In the genomic region with DNA sequence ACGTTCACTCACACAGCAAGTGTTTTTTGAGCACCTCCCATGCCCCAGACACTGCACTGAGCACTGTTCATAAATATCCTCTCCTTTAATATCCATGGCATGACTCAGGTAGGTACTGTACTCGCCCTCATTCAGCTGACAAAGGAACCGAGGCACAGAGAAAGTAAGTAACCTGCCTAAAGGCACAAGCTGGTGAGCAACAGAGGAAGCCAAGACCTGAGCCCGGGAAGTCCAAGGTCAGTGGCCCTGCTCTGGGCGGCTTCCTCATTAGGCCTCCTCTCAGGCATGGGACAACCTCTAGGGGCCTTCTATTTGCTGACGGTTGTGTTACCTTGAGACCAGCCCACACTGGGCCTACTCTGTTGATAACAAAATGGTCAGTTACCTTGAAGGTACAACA, we compare ENCODE assay signal across 22 cellular contexts. TPM values are rescaled to one million over a fixed set of nuclear protein-coding genes. Genes with fewer than 3 reads are reported as not detected.
DNase-seq lines count a peak whose midpoint lies in the region; ATAC-seq, FAIRE-seq and TF ChIP-seq lines count a peak whose summit lies in the region.
"Had no signal": no experiment of that assay in that cellular context is flagged by ENCODE, and none has a peak within 500 bp of the region (broad histone marks: within the 10 kb centered on the region; RNA-seq: fewer than 3 reads in every experiment).

No MANE protein-coding gene starts in this region.

- peaks cover 13% of the 10 kb centered on the region for H3K4me1 Mint-ChIP-seq in activated CD8-positive, alpha-beta memory T cell treated with anti-CD3 and anti-CD28 coated beads, Interleukin-2, amount 10 ng/mL, durations not matched to agents 7 days and 5 days
- peaks cover 27% of the 10 kb centered on the region for H3K4me1 Mint-ChIP-seq in nephron
- H3K4me1 Mint-ChIP-seq in stimulated activated naive B cell treated with anti-CD40 and anti-IgM and Interleukin-4, amounts not matched to agents 10 μg/mL and 1 μg/mL and 100 μg/mL, for 72 hours: peaks cover 21 to 30% of the 10 kb centered on the region in 2 donors

- H4K20me1 ChIP-seq in HepG2 (ENCODE audit: insufficient read depth, low read length): no peaks in the 10 kb centered on the region

- H3K9me3 Mint-ChIP-seq in activated CD8-positive, alpha-beta memory T cell treated with anti-CD3 and anti-CD28 coated beads, Interleukin-2, amount 10 ng/mL, durations not matched to agents 7 days and 5 days (ENCODE audit: low read depth): no peaks in the 10 kb centered on the region
- H3K9me3 Mint-ChIP-seq in nephron: no peaks in the 10 kb centered on the region
- H3K9me3 Mint-ChIP-seq in stimulated activated naive B cell treated with anti-CD40 and anti-IgM and Interleukin-4, amounts not matched to agents 10 μg/mL and 1 μg/mL and 100 μg/mL, for 72 hours: no peaks in the 10 kb centered on the region
- H3K9me3 Mint-ChIP-seq: CD8-positive, alpha-beta memory T cell had no signal

- TF ChIP-seq EP300 in HepG2 (IDR thresholded peaks at IDR 0.05; ENCODE audit: low read depth in 2 of 2, low read length in 2 of 2) (no peak), HepG2 (CRISPR knock-in tag; IDR thresholded peaks at IDR 0.05; ENCODE audit: borderline replicate concordance) (no peak)

- peaks cover 2% of the 10 kb centered on the region for H3K36me3 Mint-ChIP-seq in activated CD8-positive, alpha-beta memory T cell treated with anti-CD3 and anti-CD28 coated beads, Interleukin-2, amount 10 ng/mL, durations not matched to agents 7 days and 5 days
- no peaks in the 10 kb centered on the region for H3K36me3 Mint-ChIP-seq in nephron (ENCODE audit: low read depth)
- H3K36me3 Mint-ChIP-seq in stimulated activated naive B cell treated with anti-CD40 and anti-IgM and Interleukin-4, amounts not matched to agents 10 μg/mL and 1 μg/mL and 100 μg/mL, for 72 hours: peaks cover 11 to 35% of the 10 kb centered on the region in 2 donors

- FAIRE-seq in HepG2 (lab: Jason Lieb, UNC): peak; percentile 44
- FAIRE-seq: GM12891 had no signal

- no peaks in the 10 kb centered on the region for H3K9me3 ChIP-seq in HepG2 (ENCODE audit: low read length)
- H3K9me3 ChIP-seq in right lobe of liver: no peaks in the 10 kb centered on the region
- H3K9me3 ChIP-seq in esophagus squamous epithelium: no peaks in the 10 kb centered on the region
- H3K9me3 ChIP-seq: HAP-1 had no signal

- no peaks in the 10 kb centered on the region for H3K36me3 ChIP-seq in HepG2 (replicated peaks in 1 of 2; ENCODE audit: control insufficient read depth in 1 of 2, insufficient read depth in 2 of 2, low read length in 2 of 2)
- no peaks in the 10 kb centered on the region for H3K36me3 ChIP-seq in right lobe of liver
- no peaks in the 10 kb centered on the region for H3K36me3 ChIP-seq in esophagus squamous epithelium
- H3K36me3 ChIP-seq: HAP-1 had no signal

- no peaks in the 10 kb centered on the region for H3K27me3 Mint-ChIP-seq in activated CD8-positive, alpha-beta memory T cell treated with anti-CD3 and anti-CD28 coated beads, Interleukin-2, amount 10 ng/mL, durations not matched to agents 7 days and 5 days
- no peaks in the 10 kb centered on the region for H3K27me3 Mint-ChIP-seq in nephron (ENCODE audit: low read depth)
- H3K27me3 Mint-ChIP-seq in stimulated activated naive B cell treated with anti-CD40 and anti-IgM and Interleukin-4, amounts not matched to agents 10 μg/mL and 1 μg/mL and 100 μg/mL, for 72 hours: no peaks in the 10 kb centered on the region
- H3K27me3 Mint-ChIP-seq: CD8-positive, alpha-beta memory T cell had no signal

- peak; percentile 52 for DNase-seq in activated CD8-positive, alpha-beta memory T cell treated with anti-CD3 and anti-CD28 coated beads for 24 hours
- DNase-seq in activated CD8-positive, alpha-beta memory T cell treated with anti-CD3 and anti-CD28 coated beads, Interleukin-2, amount 10 ng/mL, durations not matched to agents 7 days and 5 days: no peak
- DNase-seq in HepG2 (ENCODE audit: low spot score) (peak; percentile 41), right lobe of liver (no peak), NCI-H226 (no peak), esophagus squamous epithelium (lab: John Stamatoyannopoulos, UW) (no peak)
- no peak for DNase-seq in stimulated activated naive B cell treated with anti-CD40 and anti-IgM and Interleukin-4, amounts not matched to agents 10 μg/mL and 1 μg/mL and 100 μg/mL, for 72 hours
- DNase-seq: 8988T; Calu3; CD8-positive, alpha-beta memory T cell; DMS153; KBM-7; MM.1S; NCI-H1048; NCI-H1436; NCI-H187 treated with DMSO at 0.1 percent for 48 hours; NCI-H2107; NCI-H510A had no signal

- no peak for TF ChIP-seq RAD21 in HepG2 (CRISPR knock-in tag; IDR thresholded peaks at IDR 0.05)

- no peak for ATAC-seq in activated CD8-positive, alpha-beta memory T cell treated with anti-CD3 and anti-CD28 coated beads, Interleukin-2, amount 10 ng/mL, durations not matched to agents 7 days and 5 days
- ATAC-seq in HepG2 (peak; percentile 94), right lobe of liver (no peak)
- no peak for ATAC-seq in stimulated activated naive B cell treated with anti-CD40 and anti-IgM and Interleukin-4, amounts not matched to agents 10 μg/mL and 1 μg/mL and 100 μg/mL, for 72 hours (replicated peaks)

- H3K27me3 ChIP-seq in HepG2 (ENCODE audit: control insufficient read depth in 1 of 2, insufficient read depth in 2 of 2, low read length in 2 of 2) (no peaks in the 10 kb centered on the region), right lobe of liver (no peaks in the 10 kb centered on the region), esophagus squamous epithelium (no peaks in the 10 kb centered on the region)

- CTCF ChIA-PET in activated CD8-positive, alpha-beta memory T cell treated with anti-CD3 and anti-CD28 coated beads, Interleukin-2, amount 10 ng/mL, durations not matched to agents 7 days and 5 days (lab: Charles Lee): interaction anchor here (1.2 kb wide), 1 partner anchor 12 kb away, joined by 3 read pairs; no protein-coding TSS in a partner anchor
- CTCF ChIA-PET in HepG2 (lab: Yijun Ruan, JAX; ENCODE audit: low intra/inter-chr PET ratio, low total read pairs): no interaction called here

- H3K4me1 ChIP-seq in HepG2 (ENCODE audit: insufficient read depth, low read length) (peaks cover 11% of the 10 kb centered on the region), right lobe of liver (no peaks in the 10 kb centered on the region), esophagus squamous epithelium (peaks cover 0 to 13% (median 4%) of the 10 kb centered on the region in 3 donors)
- H3K4me1 ChIP-seq: HAP-1 had no signal

- in situ Hi-C loops in HepG2 (cut with HindIII; ENCODE audit: extremely low pct_ligation_motif_present, low pct_unique_long_range_greater_than_20kb): no loop called here

- H3K4me2 ChIP-seq in HepG2 (ENCODE audit: low read depth, low read length): peak overlapping the region; percentile 52

- H3K9ac ChIP-seq in HepG2 (ENCODE audit: insufficient read depth, low read depth, low read length): no peak overlapping the region

- TF ChIP-seq POLR2A in HepG2 (IDR thresholded peaks at IDR 0.05; ENCODE audit: insufficient read depth in 1 of 2, low read depth in 2 of 2, low read length in 2 of 2) (no peak), right lobe of liver (IDR thresholded peaks at IDR 0.05) (no peak), esophagus squamous epithelium (IDR thresholded peaks at IDR 0.05) (no peak)

- intact Hi-C loops in HepG2 (cut with micrococcal nuclease; ENCODE audit: unreplicated experiment) (no loop called here), right lobe of liver (cut with DNase I) (no loop called here), esophagus squamous epithelium (cut with DNase I) (no loop called here)

- H3K27ac Mint-ChIP-seq in activated CD8-positive, alpha-beta memory T cell treated with anti-CD3 and anti-CD28 coated beads, Interleukin-2, amount 10 ng/mL, durations not matched to agents 7 days and 5 days: no peak overlapping the region
- H3K27ac Mint-ChIP-seq in nephron: peak overlapping the region in 2 of 3 experiments; percentile 32 to 57
- H3K27ac Mint-ChIP-seq in stimulated activated naive B cell treated with anti-CD40 and anti-IgM and Interleukin-4, amounts not matched to agents 10 μg/mL and 1 μg/mL and 100 μg/mL, for 72 hours: no peak overlapping the region
- H3K27ac Mint-ChIP-seq: CD8-positive, alpha-beta memory T cell had no signal

- POLR2A ChIA-PET in HepG2 (lab: Yijun Ruan, JAX): no interaction called here

- no peak overlapping the region for H3K4me3 Mint-ChIP-seq in activated CD8-positive, alpha-beta memory T cell treated with anti-CD3 and anti-CD28 coated beads, Interleukin-2, amount 10 ng/mL, durations not matched to agents 7 days and 5 days
- no peak overlapping the region for H3K4me3 Mint-ChIP-seq in nephron
- no peak overlapping the region for H3K4me3 Mint-ChIP-seq in stimulated activated naive B cell treated with anti-CD40 and anti-IgM and Interleukin-4, amounts not matched to agents 10 μg/mL and 1 μg/mL and 100 μg/mL, for 72 hours
- H3K4me3 Mint-ChIP-seq: CD8-positive, alpha-beta memory T cell had no signal

- no peak overlapping the region for H2AFZ ChIP-seq in HepG2 (ENCODE audit: low read length)

- TF ChIP-seq CTCF in HepG2 (CRISPR knock-in tag; IDR thresholded peaks at IDR 0.05) (no peak), right lobe of liver (IDR thresholded peaks at IDR 0.05) (no peak), nephron (IDR thresholded peaks at IDR 0.05; ENCODE audit: unreplicated experiment in 3 of 3) (no peak), esophagus squamous epithelium (IDR thresholded peaks at IDR 0.05) (no peak)

- no TSS peak for BruUV-seq in HepG2 (replicated peaks; lab: Mats Ljungman, UMichigan)

- 13% methylated on average over 4 of the region's 6 CpGs for WGBS in HepG2 (ENCODE audit: low lambda C conversion rate)
- WGBS in right lobe of liver (ENCODE audit: insufficient coverage, low coverage, low lambda C conversion rate, missing lambda C conversion rate): 79% methylated on average over 5 of the region's 6 CpGs
- WGBS in esophagus squamous epithelium, 2 donors: 81 to 94% methylated on average over 4 of the region's 6 CpGs

- peak overlapping the region; percentile 4 for H3K27ac ChIP-seq in HepG2 (ENCODE audit: extremely low read length, insufficient read depth, low read length)
- no peak overlapping the region for H3K27ac ChIP-seq in right lobe of liver
- no peak overlapping the region for H3K27ac ChIP-seq in esophagus squamous epithelium
- H3K27ac ChIP-seq: C4-2B had no signal

- no peaks in the 10 kb centered on the region for H3K79me2 ChIP-seq in HepG2 (ENCODE audit: insufficient read depth, low read length)

- H3K4me3 ChIP-seq in HepG2 (replicated peaks in 1 of 3; ENCODE audit: insufficient read depth in 1 of 3, low read depth in 2 of 3, low read length in 3 of 3): no peak overlapping the region
- H3K4me3 ChIP-seq in right lobe of liver: no peak overlapping the region
- H3K4me3 ChIP-seq in esophagus squamous epithelium: no peak overlapping the region
- H3K4me3 ChIP-seq: HAP-1 had no signal

RNA-seq across cellular contexts. Expression of gene EZH2, which starts 45.1 kb away (rescaled TPM):
- 100 to 1,000 TPM; 106 to 109 TPM for total RNA-seq in activated CD8-positive, alpha-beta memory T cell treated with anti-CD3 and anti-CD28 coated beads, Interleukin-2, amount 10 ng/mL, durations not matched to agents 7 days and 5 days
- total RNA-seq in HepG2 (2016; rRNA removed; fragmentation: Illumina TruSeq; extraction: Trizol) (30.4 and 34.3 TPM in 2 replicates), right lobe of liver (1 to 10 TPM; 1.2 to 4.2 (median 1.9) TPM), esophagus squamous epithelium (10 to 100 TPM in 3 of 4 donors, 1 to 10 TPM in 1; 6.2 to 22.3 (median 12.7) TPM)
- total RNA-seq in HepG2 (2016; cell fraction: cytosol; rRNA removed; fragmentation: Illumina TruSeq; extraction: Trizol; ENCODE audit: low read depth): 13.9 and 14.3 TPM in 2 replicates
- 29.1 and 32.6 TPM in 2 replicates for total RNA-seq in HepG2 (2016; cell fraction: insoluble cytoplasmic fraction; rRNA removed; fragmentation: Illumina TruSeq; extraction: Trizol)
- total RNA-seq in HepG2 (2016; cell fraction: membrane; rRNA removed; fragmentation: Illumina TruSeq; extraction: Trizol): 15.3 and 18.4 TPM in 2 replicates
- 42.5 and 46.2 TPM in 2 replicates for total RNA-seq in HepG2 (2016; cell fraction: nucleus; rRNA removed; fragmentation: Illumina TruSeq; extraction: Trizol)
- polyA plus RNA-seq in HepG2 (2011; rRNA removed): 18.2 and 26.0 TPM in 2 replicates
- 8.4 and 9.7 TPM in 2 replicates for polyA plus RNA-seq in HepG2 (2011; cell fraction: cytosol; rRNA removed)
- polyA plus RNA-seq in HepG2 (2011; cell fraction: nucleus; rRNA removed): 45.8 and 55.1 TPM in 2 replicates
- 13.6 and 17.0 TPM in 2 replicates for polyA plus RNA-seq in HepG2 (2012)
- polyA plus RNA-seq in HepG2 (2016; cell fraction: cytosol; fragmentation: Illumina TruSeq; extraction: Trizol; ENCODE audit: low read depth): 5.1 and 5.3 TPM in 2 replicates
- 36.1 and 37.6 TPM in 2 replicates for polyA plus RNA-seq in HepG2 (2016; cell fraction: insoluble cytoplasmic fraction; fragmentation: Illumina TruSeq; extraction: Trizol; ENCODE audit: low read depth)
- 9.1 and 10.1 TPM in 2 replicates for polyA plus RNA-seq in HepG2 (2016; cell fraction: membrane; fragmentation: Illumina TruSeq; extraction: Trizol; ENCODE audit: low read depth)
- polyA plus RNA-seq in HepG2 (2016; cell fraction: nucleus; fragmentation: Illumina TruSeq; extraction: Trizol; ENCODE audit: insufficient read depth, low read depth): 84.1 and 90.6 TPM in 2 replicates
- 7.3 and 35.4 TPM in 2 replicates for polyA minus RNA-seq in HepG2 (2011; rRNA and poly(A)+ RNA removed; ENCODE audit: low replicate concordance)
- polyA minus RNA-seq in HepG2 (2011; cell fraction: cytosol; rRNA and poly(A)+ RNA removed): 6.2 and 7.2 TPM in 2 replicates
- polyA minus RNA-seq in HepG2 (2011; cell fraction: nucleus; rRNA and poly(A)+ RNA removed): 42.3 and 48.2 TPM in 2 replicates

Comparison
In these comparisons a context has a peak if more than half of its experiments do, and no peak if none do; other contexts are left out.
1. DNase-seq: peak in activated CD8-positive, alpha-beta memory T cell treated with anti-CD3 and anti-CD28 coated beads for 24 hours (single experiment) and HepG2 (single experiment); none in activated CD8-positive, alpha-beta memory T cell treated with anti-CD3 and anti-CD28 coated beads, Interleukin-2, amount 10 ng/mL, durations not matched to agents 7 days and 5 days (single experiment), right lobe of liver (0 of 3), NCI-H226 (single experiment), stimulated activated naive B cell treated with anti-CD40 and anti-IgM and Interleukin-4, amounts not matched to agents 10 μg/mL and 1 μg/mL and 100 μg/mL, for 72 hours (single experiment) and esophagus squamous epithelium (single experiment).
2. H3K27ac Mint-ChIP-seq: peak in nephron (2 of 3); none in activated CD8-positive, alpha-beta memory T cell treated with anti-CD3 and anti-CD28 coated beads, Interleukin-2, amount 10 ng/mL, durations not matched to agents 7 days and 5 days (single experiment) and stimulated activated naive B cell treated with anti-CD40 and anti-IgM and Interleukin-4, amounts not matched to agents 10 μg/mL and 1 μg/mL and 100 μg/mL, for 72 hours (single experiment).